ENCODE assay signal across 1 cellular context in genomic region chr17:59807892-59808509, GRCh38.
TF ChIP-seq lines count a peak whose summit lies in the region.

No MANE protein-coding gene starts in this region.

TF ChIP-seq in A549, 52 proteins besides CTCF, POLR2A, EP300 and RAD21 (continued from another document):
- TF ChIP-seq CHD2 (IDR thresholded peaks at IDR 0.05; ENCODE audit: low read length, partially characterized antibody) = no peak
